1 cellular context compared by ENCODE assay signal in genomic region chr1:228989992-228990827, GRCh38.
TF ChIP-seq lines count a peak whose summit lies in the region.

No MANE protein-coding gene starts in this region.

TF ChIP-seq in HepG2, 621 proteins besides CTCF, POLR2A, EP300 and RAD21 (continued from another document):
- TF ChIP-seq TFE3 (CRISPR knock-in tag; IDR thresholded peaks at IDR 0.05), result peak; percentile 59; the same call in 1 of the 2 replicates
- TF ChIP-seq NR3C1 (CRISPR knock-in tag; IDR thresholded peaks at IDR 0.05), result no peak
- 0 out of 2 replicates have a peak, but pooled peaks have one; percentile 25 for TF ChIP-seq ZNF350 (CRISPR knock-in tag; IDR thresholded peaks at IDR 0.05; ENCODE audit: borderline replicate concordance, low read depth)
- TF ChIP-seq ZBTB38 (CRISPR knock-in tag; IDR thresholded peaks at IDR 0.05), result peak; percentile 89
- TF ChIP-seq IKZF5 (CRISPR knock-in tag; IDR thresholded peaks at IDR 0.05), result no peak
- no peak for TF ChIP-seq ZNF570 (CRISPR knock-in tag; IDR thresholded peaks at IDR 0.05; ENCODE audit: borderline replicate concordance)
- TF ChIP-seq SNRNP70 (IDR thresholded peaks at IDR 0.05; ENCODE audit: low read depth, low read length), result no peak
- peak; percentile 81; the same call in 1 of the 2 replicates for TF ChIP-seq TFAP4 (IDR thresholded peaks at IDR 0.05; ENCODE audit: borderline replicate concordance, low read depth)
- no peak for TF ChIP-seq ATF4 (CRISPR knock-in tag; IDR thresholded peaks at IDR 0.05)
- no peak for TF ChIP-seq PAX8 (CRISPR knock-in tag; IDR thresholded peaks at IDR 0.05; ENCODE audit: borderline replicate concordance)
- peak; percentile 36; the same call in 1 of the 2 replicates for TF ChIP-seq FOXP4 (CRISPR knock-in tag; IDR thresholded peaks at IDR 0.05)
- peak; percentile 62; the same call in 1 of the 2 replicates for TF ChIP-seq FOXO1 (CRISPR knock-in tag; IDR thresholded peaks at IDR 0.05)
- no peak for TF ChIP-seq EHMT2 (IDR thresholded peaks at IDR 0.05; ENCODE audit: borderline replicate concordance, low read depth, low read length)
- TF ChIP-seq SOX13 (IDR thresholded peaks at IDR 0.05), result no peak
- TF ChIP-seq SOX13 (CRISPR knock-in tag; conservative IDR thresholded peaks at IDR 0.05 in 1 of 2, IDR thresholded peaks at IDR 0.05 in 1 of 2), result peak in 1 of 2 experiments; percentile 54; a peak in 1 of 4 replicates
- peak; percentile 9 for TF ChIP-seq TEAD3 (CRISPR knock-in tag; optimal IDR thresholded peaks at IDR 0.05; ENCODE audit: borderline replicate concordance)
- TF ChIP-seq HIC2 (CRISPR knock-in tag; IDR thresholded peaks at IDR 0.05; ENCODE audit: low read depth), result peak; percentile 56; the same call in 1 of the 2 replicates
- peak; percentile 61 for TF ChIP-seq ARID5B (CRISPR knock-in tag; IDR thresholded peaks at IDR 0.05)
- TF ChIP-seq POLR2G (IDR thresholded peaks at IDR 0.05; ENCODE audit: low read depth, low read length), result no peak
- TF ChIP-seq MED1 (CRISPR knock-in tag; IDR thresholded peaks at IDR 0.05), result peak; percentile 43; the same call in 1 of the 2 replicates
- peak; percentile 56 for TF ChIP-seq PATZ1 (CRISPR knock-in tag; IDR thresholded peaks at IDR 0.05)
- peak; percentile 28; the same call in 1 of the 2 replicates for TF ChIP-seq ZNF768 (CRISPR knock-in tag; IDR thresholded peaks at IDR 0.05)
- TF ChIP-seq FOXP1 (IDR thresholded peaks at IDR 0.05), result no peak
- TF ChIP-seq FOXP1 (CRISPR knock-in tag; IDR thresholded peaks at IDR 0.05), result peak; percentile 51; the same call in 1 of the 2 replicates
- 0 out of 2 replicates have a peak, but pooled peaks have one; percentile 29 for TF ChIP-seq RXRB (CRISPR knock-in tag; IDR thresholded peaks at IDR 0.05; ENCODE audit: borderline replicate concordance)
- TF ChIP-seq SOX5 (CRISPR knock-in tag; IDR thresholded peaks at IDR 0.05; ENCODE audit: borderline replicate concordance), result peak; percentile 11; the same call in 1 of the 2 replicates
- TF ChIP-seq BCL6 (CRISPR knock-in tag; IDR thresholded peaks at IDR 0.05), result 0 out of 2 replicates have a peak, but pooled peaks have one; percentile 24
- no peak for TF ChIP-seq TERF1 (CRISPR knock-in tag; IDR thresholded peaks at IDR 0.05)
- no peak for TF ChIP-seq FOXA1 (IDR thresholded peaks at IDR 0.05)
- peak; percentile 80 for TF ChIP-seq FOXA1 (CRISPR knock-in tag; IDR thresholded peaks at IDR 0.05)
